ENCODE assay signal across 22 cellular contexts in genomic region chr11:115653076-115653475, GRCh38.
DNase-seq lines count a peak whose midpoint lies in the region; ATAC-seq, FAIRE-seq and TF ChIP-seq lines count a peak whose summit lies in the region.
"Had no signal": no experiment of that assay in that cellular context is flagged by ENCODE, and none has a peak within 500 bp of the region (broad histone marks: within the 10 kb centered on the region; RNA-seq: fewer than 3 reads in every experiment).

No MANE protein-coding gene starts in this region.

- no CpG with 5 or more reads among the region's 1 CpG for WGBS in IMR-90 (ENCODE audit: extremely low coverage in 2 of 2, insufficient read length in 1 of 2), 2 experiments

- H3K36me3 ChIP-seq in IMR-90 (ENCODE audit: control insufficient read depth, insufficient read depth, low read length) (no peaks in the 10 kb centered on the region), astrocyte (ENCODE audit: insufficient read depth, low read length) (no peaks in the 10 kb centered on the region)
- H3K36me3 ChIP-seq: Peyer's patch had no signal

- POLR2A ChIA-PET in IMR-90 (lab: Charles Lee; ENCODE audit: unreplicated experiment), result no interaction called here

- H3K27me3 Mint-ChIP-seq in astrocyte (ENCODE audit: low read depth, unreplicated experiment) (peaks cover 6% of the 10 kb centered on the region), nephron progenitor cell (ENCODE audit: low read depth, poor library complexity) (peaks cover 6% of the 10 kb centered on the region)
- peaks cover 11% of the 10 kb centered on the region for H3K27me3 Mint-ChIP-seq in activated T-helper 17 cell treated with anti-CD3 and anti-CD28 coated beads, Interleukin-2, amount 50 U/mL, for 72 hours

- no peak overlapping the region for H3K56ac ChIP-seq in IMR-90 (ENCODE audit: extremely low read depth, insufficient read depth, low read length)

- H3K9me3 Mint-ChIP-seq in astrocyte (ENCODE audit: unreplicated experiment) (peaks cover 8% of the 10 kb centered on the region), nephron progenitor cell (peaks cover 10% of the 10 kb centered on the region)
- H3K9me3 Mint-ChIP-seq in activated T-helper 17 cell treated with anti-CD3 and anti-CD28 coated beads, Interleukin-2, amount 50 U/mL, for 72 hours, result peaks cover 4% of the 10 kb centered on the region

- ATAC-seq in IMR-90 (ENCODE audit: low read depth), result no peak
- ATAC-seq in activated T-helper 17 cell treated with anti-CD3 and anti-CD28 coated beads, Interleukin-2, amount 50 U/mL, for 72 hours (replicated peaks), result no peak

- dilution Hi-C loops in IMR-90 (cut with HindIII; ENCODE audit: low sequenced_read_pairs, unreplicated experiment), result no loop called here

- H3K36me3 Mint-ChIP-seq in astrocyte (ENCODE audit: low read depth, unreplicated experiment), result peaks cover 3% of the 10 kb centered on the region
- H3K36me3 Mint-ChIP-seq in activated T-helper 17 cell treated with anti-CD3 and anti-CD28 coated beads, Interleukin-2, amount 50 U/mL, for 72 hours (ENCODE audit: low read depth), result no peaks in the 10 kb centered on the region
- H3K36me3 Mint-ChIP-seq in nephron progenitor cell (ENCODE audit: low read depth), result peaks cover 5% of the 10 kb centered on the region
- H3K36me3 Mint-ChIP-seq: CD8-positive, alpha-beta memory T cell had no signal

- H4K8ac ChIP-seq in IMR-90 (ENCODE audit: low read depth in 2 of 2, low read length in 2 of 2), result no peak overlapping the region; a peak in 1 of 4 replicates

- H3K4ac ChIP-seq in IMR-90 (ENCODE audit: low read depth, low read length), result no peak overlapping the region

- H3K4me1 Mint-ChIP-seq in astrocyte (ENCODE audit: low read depth, unreplicated experiment), result peaks cover 9% of the 10 kb centered on the region
- H3K4me1 Mint-ChIP-seq in activated T-helper 17 cell treated with anti-CD3 and anti-CD28 coated beads, Interleukin-2, amount 50 U/mL, for 72 hours, result no peaks in the 10 kb centered on the region
- peaks cover 70% of the 10 kb centered on the region for H3K4me1 Mint-ChIP-seq in nephron progenitor cell
- H3K4me1 Mint-ChIP-seq: CD8-positive, alpha-beta memory T cell had no signal

- no peak for FAIRE-seq in astrocyte (lab: Jason Lieb, UNC)

- H2BK120ac ChIP-seq in IMR-90 (ENCODE audit: low read depth, low read length), result peak overlapping the region; percentile 17; the same call in 1 of the 2 replicates

- DNase-seq in Daoy (ENCODE audit: low read depth) (peak; percentile 57), IMR-90 (peak; percentile 69), astrocyte (ENCODE audit: low read depth) (peak; percentile 74), kidney glomerular epithelial cell (lab: John Stamatoyannopoulos, UW) (peak; percentile 28), DMS53 (lab: John Stamatoyannopoulos, UW) (no peak), nephron progenitor cell (no peak)
- DNase-seq: Calu3; CD8-positive, alpha-beta memory T cell; H7; NCI-H1105; NCI-H146; NCI-H2029 treated with DMSO at 0.1 percent for 48 hours; NCI-H2171; NCI-H345; NCI-H524; NCI-H774; NK-92 treated with Interleukin-12 subunit alpha and Interleukin-12 subunit beta, amount 100 ng/mL, for 24 hours; Peyer's patch; SHP77 had no signal

- no peak overlapping the region for H2BK15ac ChIP-seq in IMR-90 (ENCODE audit: low read depth, low read length)

- H3K9ac ChIP-seq in IMR-90 (ENCODE audit: low read depth, low read length) (no peak overlapping the region), astrocyte (ENCODE audit: low read length) (no peak overlapping the region)
- H3K9ac ChIP-seq: KMS-11 had no signal

- no peak for TF ChIP-seq POLR2A in IMR-90 (IDR thresholded peaks at IDR 0.05; ENCODE audit: low read depth, low read length)

- H3K4me3 ChIP-seq in IMR-90 (ENCODE audit: insufficient read depth, low read depth, low read length), result no peak overlapping the region
- no peak overlapping the region for H3K4me3 ChIP-seq in astrocyte (ENCODE audit: insufficient read depth, low read depth, low read length)
- H3K4me3 ChIP-seq: Peyer's patch had no signal

- no peak overlapping the region for H3K4me2 ChIP-seq in IMR-90 (ENCODE audit: low read depth, low read length)
- peak overlapping the region; percentile 28 for H3K4me2 ChIP-seq in astrocyte (ENCODE audit: low read length)
- H3K4me2 ChIP-seq: KMS-11 had no signal

- CTCF ChIA-PET in IMR-90 (lab: Yijun Ruan, JAX), result interaction anchor here (0.6 to 1.8 kb wide), 2 partner anchors 9 to 1611 kb away, joined by 5 read pairs; no protein-coding TSS in a partner anchor

- intact Hi-C loops in IMR-90 (cut with micrococcal nuclease), result no loop called here

- no peaks in the 10 kb centered on the region for H3K79me2 ChIP-seq in astrocyte (ENCODE audit: insufficient read depth, low read length)

- H3K27ac ChIP-seq in IMR-90 (ENCODE audit: insufficient read depth, low read length) (no peak overlapping the region), astrocyte (ENCODE audit: low read depth, low read length) (no peak overlapping the region)
- H3K27ac ChIP-seq: C4-2B, KMS-11, Peyer's patch had no signal

- no peak overlapping the region for H4K5ac ChIP-seq in IMR-90 (ENCODE audit: low read depth, low read length)

- H3K27me3 ChIP-seq in IMR-90 (ENCODE audit: control insufficient read depth, insufficient read depth, low read length) (peaks cover 2% of the 10 kb centered on the region; the same call in 1 of the 2 replicates), astrocyte (ENCODE audit: insufficient read depth, low read length) (no peaks in the 10 kb centered on the region)
- H3K27me3 ChIP-seq: Peyer's patch had no signal

- BruUV-seq in IMR-90 (replicated peaks; lab: Mats Ljungman, UMichigan), result no TSS peak

- no peaks in the 10 kb centered on the region for H3K79me1 ChIP-seq in IMR-90 (ENCODE audit: low read depth in 1 of 2, low read length in 2 of 2)

- no peak overlapping the region for H3K14ac ChIP-seq in IMR-90 (replicated peaks; ENCODE audit: low read depth, low read length)

- peak overlapping the region; percentile 47 for H2AK5ac ChIP-seq in IMR-90 (ENCODE audit: low read depth, low read length)

- no peak overlapping the region for H3K23ac ChIP-seq in IMR-90 (ENCODE audit: low read depth, low read length)

- no peak for TF ChIP-seq RAD21 in IMR-90 (IDR thresholded peaks at IDR 0.05; ENCODE audit: low read length)

- H3K9me1 ChIP-seq in IMR-90 (ENCODE audit: insufficient read depth, low read length), result no peaks in the 10 kb centered on the region; the same call in 1 of the 2 replicates

- peak overlapping the region; percentile 13; the same call in 1 of the 2 replicates for H2BK20ac ChIP-seq in IMR-90 (ENCODE audit: low read depth, low read length)

- H2AFZ ChIP-seq in IMR-90 (replicated peaks; ENCODE audit: low read length, poor library complexity) (no peak overlapping the region), astrocyte (ENCODE audit: low read depth, low read length) (no peak overlapping the region)

- no peaks in the 10 kb centered on the region for H3K9me3 ChIP-seq in IMR-90 (ENCODE audit: control insufficient read depth, insufficient read depth, low read length)
- no peaks in the 10 kb centered on the region for H3K9me3 ChIP-seq in astrocyte (ENCODE audit: insufficient read depth, low read depth, low read length)
- H3K9me3 ChIP-seq: Peyer's patch had no signal

- no peak overlapping the region for H3K18ac ChIP-seq in IMR-90 (ENCODE audit: low read depth, low read length)

- in situ Hi-C loops in IMR-90 (cut with MboI; ENCODE audit: low sequenced_read_pairs), result no loop called here

- H3K4me1 ChIP-seq in IMR-90 (ENCODE audit: control insufficient read depth, insufficient read depth, low read length) (peaks cover 1% of the 10 kb centered on the region; the same call in 1 of the 2 replicates), astrocyte (ENCODE audit: insufficient read depth, low read length) (peaks cover 14% of the 10 kb centered on the region)
- H3K4me1 ChIP-seq: Peyer's patch had no signal

- no peak for TF ChIP-seq CTCF in IMR-90 (conservative IDR thresholded peaks at IDR 0.05; ENCODE audit: low read depth, low read length)
- TF ChIP-seq CTCF in astrocyte (IDR thresholded peaks at IDR 0.05; ENCODE audit: insufficient read depth, low read depth, low read length), result no peak
- TF ChIP-seq CTCF in nephron progenitor cell (IDR thresholded peaks at IDR 0.05), result no peak

- H3K27ac Mint-ChIP-seq in astrocyte (ENCODE audit: unreplicated experiment) (peak overlapping the region; percentile 12), nephron progenitor cell (no peak overlapping the region)
- H3K27ac Mint-ChIP-seq in activated T-helper 17 cell treated with anti-CD3 and anti-CD28 coated beads, Interleukin-2, amount 50 U/mL, for 72 hours, result no peak overlapping the region
- H3K27ac Mint-ChIP-seq: CD8-positive, alpha-beta memory T cell had no signal

- no peak overlapping the region for H2AK9ac ChIP-seq in IMR-90 (replicated peaks; ENCODE audit: low read depth, low read length, poor library complexity)

- no peak overlapping the region for H2BK5ac ChIP-seq in IMR-90 (ENCODE audit: low read depth, low read length, poor library complexity, severe bottlenecking)

- peak overlapping the region; percentile 50; the same call in 1 of the 2 replicates for H4K91ac ChIP-seq in IMR-90 (ENCODE audit: insufficient read depth, low read depth, low read length)

- no peaks in the 10 kb centered on the region for H4K20me1 ChIP-seq in IMR-90 (ENCODE audit: insufficient read depth, low read length)
- no peaks in the 10 kb centered on the region for H4K20me1 ChIP-seq in astrocyte (ENCODE audit: insufficient read depth, low read length)

- H3K4me3 Mint-ChIP-seq in astrocyte (ENCODE audit: unreplicated experiment) (no peak overlapping the region), nephron progenitor cell (no peak overlapping the region)
- no peak overlapping the region for H3K4me3 Mint-ChIP-seq in activated T-helper 17 cell treated with anti-CD3 and anti-CD28 coated beads, Interleukin-2, amount 50 U/mL, for 72 hours
- H3K4me3 Mint-ChIP-seq: CD8-positive, alpha-beta memory T cell had no signal

TF ChIP-seq in IMR-90, 13 proteins besides CTCF, POLR2A, EP300 and RAD21 (continues in another document):
- TF ChIP-seq, protein P1, sequence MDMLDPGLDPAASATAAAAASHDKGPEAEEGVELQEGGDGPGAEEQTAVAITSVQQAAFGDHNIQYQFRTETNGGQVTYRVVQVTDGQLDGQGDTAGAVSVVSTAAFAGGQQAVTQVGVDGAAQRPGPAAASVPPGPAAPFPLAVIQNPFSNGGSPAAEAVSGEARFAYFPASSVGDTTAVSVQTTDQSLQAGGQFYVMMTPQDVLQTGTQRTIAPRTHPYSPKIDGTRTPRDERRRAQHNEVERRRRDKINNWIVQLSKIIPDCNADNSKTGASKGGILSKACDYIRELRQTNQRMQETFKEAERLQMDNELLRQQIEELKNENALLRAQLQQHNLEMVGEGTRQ (IDR thresholded peaks at IDR 0.05; ENCODE audit: low read depth, low read length), result no peak
- TF ChIP-seq SMC3 (IDR thresholded peaks at IDR 0.05; ENCODE audit: low read depth, low read length) (no peak), FOS (IDR thresholded peaks at IDR 0.05; ENCODE audit: low read depth, low read length) (0 out of 2 replicates have a peak, but pooled peaks have one; percentile 28), CHD1 (IDR thresholded peaks at IDR 0.05; ENCODE audit: low read depth, low read length) (no peak)

Comparison
In these comparisons a context has a peak if more than half of its experiments do, and no peak if none do; other contexts are left out.
1. DNase-seq: peak in Daoy (single experiment), IMR-90 (single experiment), astrocyte (single experiment) and kidney glomerular epithelial cell (single experiment); none in DMS53 (single experiment) and nephron progenitor cell (single experiment).